1 cellular context compared by ENCODE assay signal in genomic region chr2:10905006-10905871, GRCh38.
TF ChIP-seq lines count a peak whose summit lies in the region.

No MANE protein-coding gene starts in this region.

TF ChIP-seq in GM23338, 12 proteins besides CTCF, POLR2A, EP300 and RAD21 (continued from another document):
- no peak for TF ChIP-seq ZNF462 (CRISPR knock-in tag; IDR thresholded peaks at IDR 0.05)
- TF ChIP-seq REST (IDR thresholded peaks at IDR 0.05; ENCODE audit: unreplicated experiment): no peak
- TF ChIP-seq EZH2phosphoT487 (IDR thresholded peaks at IDR 0.05; ENCODE audit: unreplicated experiment): no peak
- no peak for TF ChIP-seq NANOG (IDR thresholded peaks at IDR 0.05; ENCODE audit: borderline replicate concordance)
- TF ChIP-seq ZNF331 (CRISPR knock-in tag; IDR thresholded peaks at IDR 0.05; ENCODE audit: low read depth): no peak
TF ChIP-seq in GM23338: peak in this region for 0.
